ENCODE assay signal across 37 cellular contexts in the genomic region with DNA sequence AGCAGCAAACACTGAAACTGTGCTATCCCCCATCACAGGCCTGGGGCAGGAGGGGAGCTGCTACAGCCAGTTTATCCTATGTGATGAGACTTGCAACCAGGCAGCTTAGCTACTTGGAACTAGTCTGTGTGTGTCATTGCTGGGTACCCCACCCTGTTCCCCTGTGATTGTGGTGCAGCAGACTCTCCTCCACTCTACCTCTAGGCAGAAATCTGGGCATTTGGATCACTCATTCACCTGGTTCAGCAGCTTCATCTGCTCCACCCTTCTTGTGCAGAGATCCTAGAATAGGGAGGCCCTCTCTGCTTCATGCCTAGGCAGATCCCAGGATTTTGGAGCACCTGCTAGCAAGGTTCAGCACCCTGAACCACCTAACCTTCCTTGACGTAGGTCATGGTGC. TPM values are rescaled to one million over a fixed set of nuclear protein-coding genes. Genes with fewer than 3 reads are reported as not detected.
"Had no signal": no experiment of that assay in that cellular context is flagged by ENCODE, and none has a peak within 500 bp of the region (broad histone marks: within the 10 kb centered on the region; RNA-seq: fewer than 3 reads in every experiment).

No MANE protein-coding gene starts in this region.

- H3K27me3 ChIP-seq: brain microvascular endothelial cell, cardiac muscle cell, MG63 had no signal

- DNase-seq: activated B cell treated with CpG ODN at 0.5 μM for 24 hours; activated CD4-positive, alpha-beta memory T cell treated with anti-CD3 and anti-CD28 coated beads for 36 hours; activated CD4-positive, alpha-beta T cell treated with anti-CD3 and anti-CD28 coated beads for 4 hours; activated CD4-positive, alpha-beta T cell treated with anti-CD3 and anti-CD28 coated beads, Interleukin-2, amount 50 U/mL, for 1 hour; activated CD4-positive, CD25-positive, alpha-beta regulatory T cell treated with anti-CD3 and anti-CD28 coated beads, Interleukin-2, amount 50 U/mL, for 72 hours; activated CD8-positive, alpha-beta memory T cell treated with anti-CD3 and anti-CD28 coated beads, Interleukin-2, amount 50 U/mL, for 4 hours; activated effector memory CD4-positive, alpha-beta T cell treated with anti-CD3 and anti-CD28 coated beads, Interleukin-2, amount 50 U/mL, for 16 hours; activated naive CD4-positive, alpha-beta T cell; activated naive CD4-positive, alpha-beta T cell treated with anti-CD3 and anti-CD28 coated beads, Interleukin-2, amount 50 U/mL, for 16 hours; activated naive CD8-positive, alpha-beta T cell treated with anti-CD3 and anti-CD28 coated beads for 36 hours; activated T-cell treated with anti-CD3 and anti-CD28 coated beads, Interleukin-2, amount 50 U/mL, for 48 hours; amniotic stem cell; aorta; brain microvascular endothelial cell; Karpas-422; KBM-7; MG63; NCI-H1048; NCI-H1105 treated with DMSO at 0.1 percent for 48 hours; NCI-H1436; NCI-H1694; NCI-H1930; NCI-H2081 treated with DMSO at 0.1 percent for 48 hours; NCI-H226; NCI-H446 treated with DMSO at 0.1 percent for 48 hours; NCI-H524 treated with DMSO at 0.1 percent for 48 hours; NK-92 treated with Interleukin-12 subunit alpha and Interleukin-12 subunit beta, amount 100 ng/mL, for 24 hours; PC-9; Right ventricle myocardium superior; SW 1271; T-helper 1 cell; T-helper 2 cell; T-helper 9 cell had no signal

- H3K27ac Mint-ChIP-seq: activated B cell treated with CpG ODN at 0.5 μM for 24 hours; activated CD4-positive, alpha-beta memory T cell treated with anti-CD3 and anti-CD28 coated beads for 36 hours; activated naive CD8-positive, alpha-beta T cell treated with anti-CD3 and anti-CD28 coated beads for 36 hours had no signal

- H3K4me3 Mint-ChIP-seq: activated B cell treated with CpG ODN at 0.5 μM for 24 hours; activated CD4-positive, alpha-beta memory T cell treated with anti-CD3 and anti-CD28 coated beads for 36 hours; activated naive CD8-positive, alpha-beta T cell treated with anti-CD3 and anti-CD28 coated beads for 36 hours; central memory CD8-positive, alpha-beta T cell had no signal

- H3K36me3 ChIP-seq: brain microvascular endothelial cell, cardiac muscle cell had no signal

- H3K27me3 Mint-ChIP-seq: activated B cell treated with CpG ODN at 0.5 μM for 24 hours; activated CD4-positive, alpha-beta memory T cell treated with anti-CD3 and anti-CD28 coated beads for 36 hours; activated naive CD8-positive, alpha-beta T cell treated with anti-CD3 and anti-CD28 coated beads for 36 hours; central memory CD8-positive, alpha-beta T cell had no signal

- H3K4me1 Mint-ChIP-seq: activated B cell treated with CpG ODN at 0.5 μM for 24 hours; activated naive CD8-positive, alpha-beta T cell treated with anti-CD3 and anti-CD28 coated beads for 36 hours; central memory CD8-positive, alpha-beta T cell had no signal

- H3K4me2 ChIP-seq: PC-9 had no signal

- H3K27ac ChIP-seq: brain microvascular endothelial cell, cardiac muscle cell, PC-9, VCaP had no signal

- H2AFZ ChIP-seq: PC-9 had no signal

- H3K4me3 ChIP-seq: cardiac muscle cell, MG63, PC-9 had no signal

RNA-seq across cellular contexts. Expression of gene TAS2R13, which starts 8.8 kb away (rescaled TPM):
- total RNA-seq: activated CD4-positive, alpha-beta memory T cell treated with anti-CD3 and anti-CD28 coated beads for 36 hours had no signal
- polyA plus RNA-seq: aorta, cardiac muscle cell had no signal

RNA-seq across cellular contexts. Expression of gene PRH2, which starts 28.5 kb away (rescaled TPM):
- total RNA-seq: activated B cell treated with CpG ODN at 0.5 μM for 24 hours; activated CD4-positive, alpha-beta memory T cell treated with anti-CD3 and anti-CD28 coated beads for 36 hours; activated naive CD8-positive, alpha-beta T cell treated with anti-CD3 and anti-CD28 coated beads for 36 hours; aorta; cardiac muscle cell; OCI-LY7; PC-9; Right ventricle myocardium superior had no signal
